In genomic region chr15:25092661-25093060, GRCh38 we compare ENCODE assay signal across 19 cellular contexts.
"Had no signal": no experiment of that assay in that cellular context is flagged by ENCODE, and none has a peak within 500 bp of the region (broad histone marks: within the 10 kb centered on the region; RNA-seq: fewer than 3 reads in every experiment).

No MANE protein-coding gene starts in this region.

- DNase-seq: activated CD4-positive, alpha-beta T cell treated with anti-CD3 and anti-CD28 coated beads for 1 hour; activated CD4-positive, alpha-beta T cell treated with anti-CD3 and anti-CD28 coated beads, Interleukin-2, amount 50 U/mL, for 48 hours; activated CD8-positive, alpha-beta memory T cell treated with anti-CD3 and anti-CD28 coated beads, Interleukin-2, amount 10 ng/mL, durations not matched to agents 7 days and 5 days; activated naive CD4-positive, alpha-beta T cell treated with anti-CD3 and anti-CD28 coated beads, Interleukin-2, amount 10 ng/mL, durations not matched to agents 7 days and 5 days; activated T-cell treated with anti-CD3 and anti-CD28 coated beads, Interleukin-2, amount 50 U/mL, for 1 hour; body of pancreas; dermis blood vessel endothelial cell; effector memory CD8-positive, alpha-beta T cell; SK-N-SH; stimulated activated CD4-positive, alpha-beta T cell treated with anti-CD3 and anti-CD28 coated beads, Interleukin-1b, Interleukin-23, amount 100 ng/mL, for 48 hours; stomach; T-helper 1 cell; T1000; testis; upper lobe of left lung had no signal

- H3K4me3 Mint-ChIP-seq: activated CD8-positive, alpha-beta memory T cell treated with anti-CD3 and anti-CD28 coated beads, Interleukin-2, amount 10 ng/mL, durations not matched to agents 7 days and 5 days; activated naive CD4-positive, alpha-beta T cell treated with anti-CD3 and anti-CD28 coated beads, Interleukin-2, amount 10 ng/mL, durations not matched to agents 7 days and 5 days; effector memory CD8-positive, alpha-beta T cell; memory B cell; nephron had no signal

- H3K27me3 Mint-ChIP-seq: activated CD8-positive, alpha-beta memory T cell treated with anti-CD3 and anti-CD28 coated beads, Interleukin-2, amount 10 ng/mL, durations not matched to agents 7 days and 5 days; activated naive CD4-positive, alpha-beta T cell treated with anti-CD3 and anti-CD28 coated beads, Interleukin-2, amount 10 ng/mL, durations not matched to agents 7 days and 5 days; effector memory CD8-positive, alpha-beta T cell; memory B cell had no signal

- H3K4me1 Mint-ChIP-seq: activated CD8-positive, alpha-beta memory T cell treated with anti-CD3 and anti-CD28 coated beads, Interleukin-2, amount 10 ng/mL, durations not matched to agents 7 days and 5 days; activated naive CD4-positive, alpha-beta T cell treated with anti-CD3 and anti-CD28 coated beads, Interleukin-2, amount 10 ng/mL, durations not matched to agents 7 days and 5 days; memory B cell had no signal

- H3K27ac Mint-ChIP-seq: activated CD8-positive, alpha-beta memory T cell treated with anti-CD3 and anti-CD28 coated beads, Interleukin-2, amount 10 ng/mL, durations not matched to agents 7 days and 5 days; activated naive CD4-positive, alpha-beta T cell treated with anti-CD3 and anti-CD28 coated beads, Interleukin-2, amount 10 ng/mL, durations not matched to agents 7 days and 5 days; effector memory CD8-positive, alpha-beta T cell; memory B cell; nephron had no signal

- H3K4me3 ChIP-seq: body of pancreas, gastroesophageal sphincter, prostate gland, stomach, testis, upper lobe of left lung had no signal
